ENCODE assay signal across 13 cellular contexts in the genomic region with DNA sequence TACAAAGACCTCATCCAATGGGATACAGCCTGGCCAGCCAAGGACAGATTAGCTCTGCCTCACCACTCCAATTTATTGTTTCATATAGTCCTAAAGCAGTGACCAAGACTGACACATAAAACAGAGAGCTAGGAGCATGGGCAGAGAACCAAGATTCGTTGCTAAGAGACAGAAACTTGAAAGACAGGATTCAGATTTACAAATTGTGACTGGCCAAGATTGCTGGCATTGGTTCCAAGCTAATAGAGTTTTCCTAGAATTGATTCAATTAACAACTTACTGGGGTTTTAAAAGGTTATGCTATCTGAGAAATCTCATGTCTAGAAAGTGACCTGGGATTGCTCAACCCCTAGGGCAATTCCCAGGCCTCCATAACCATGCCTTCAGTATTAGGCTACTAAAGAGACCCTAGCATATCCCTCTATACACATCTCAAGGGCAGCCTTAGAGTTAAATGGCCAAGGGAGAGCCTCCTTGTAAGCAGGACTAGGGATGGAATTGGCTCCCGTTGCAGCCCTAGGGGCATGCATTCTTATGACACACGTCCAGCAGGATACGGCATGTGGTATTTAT.
DNase-seq lines count a peak whose midpoint lies in the region; ATAC-seq, FAIRE-seq and TF ChIP-seq lines count a peak whose summit lies in the region.
"Had no signal": no experiment of that assay in that cellular context is flagged by ENCODE, and none has a peak within 500 bp of the region (broad histone marks: within the 10 kb centered on the region; RNA-seq: fewer than 3 reads in every experiment).

No MANE protein-coding gene starts in this region.

- no peak for TF ChIP-seq RAD21 in HepG2 (CRISPR knock-in tag; IDR thresholded peaks at IDR 0.05)

- no peak overlapping the region for H2BK12ac ChIP-seq in neuronal stem cell (ENCODE audit: low read length)

- H3K27me3 ChIP-seq in BE2C: no peaks in the 10 kb centered on the region
- H3K27me3 ChIP-seq in HepG2 (ENCODE audit: control insufficient read depth in 1 of 2, insufficient read depth in 2 of 2, low read length in 2 of 2): no peaks in the 10 kb centered on the region; a peak in 1 of 5 replicates
- no peaks in the 10 kb centered on the region for H3K27me3 ChIP-seq in neuronal stem cell (ENCODE audit: control insufficient read depth in 3 of 3, insufficient read depth in 3 of 3, low read depth in 1 of 3, low read length in 3 of 3)
- H3K27me3 ChIP-seq: BLaER1 had no signal

- H3K4me3 ChIP-seq in BE2C (ENCODE audit: low read depth, low read length) (no peak overlapping the region), HepG2 (replicated peaks in 1 of 3; ENCODE audit: insufficient read depth in 1 of 3, low read depth in 2 of 3, low read length in 3 of 3) (no peak overlapping the region), neuronal stem cell (ENCODE audit: low read length in 2 of 2) (no peak overlapping the region)
- H3K4me3 ChIP-seq: BLaER1 had no signal

- no peak for TF ChIP-seq POLR2A in HepG2 (IDR thresholded peaks at IDR 0.05; ENCODE audit: insufficient read depth in 1 of 2, low read depth in 2 of 2, low read length in 2 of 2)

- CTCF ChIA-PET in HepG2 (lab: Yijun Ruan, JAX; ENCODE audit: low intra/inter-chr PET ratio, low total read pairs): no interaction called here

- no peak for ATAC-seq in HepG2

- H3K23ac ChIP-seq in neuronal stem cell (ENCODE audit: low read depth, low read length, poor library complexity): no peak overlapping the region

- no peaks in the 10 kb centered on the region for H3K79me1 ChIP-seq in neuronal stem cell (ENCODE audit: low read depth, low read length)

- H3K36me3 ChIP-seq in BE2C (no peaks in the 10 kb centered on the region), HepG2 (replicated peaks in 1 of 2; ENCODE audit: control insufficient read depth in 1 of 2, insufficient read depth in 2 of 2, low read length in 2 of 2) (no peaks in the 10 kb centered on the region), neuronal stem cell (replicated peaks in 1 of 2; ENCODE audit: control insufficient read depth in 2 of 2, insufficient read depth in 2 of 2, low read length in 2 of 2) (no peaks in the 10 kb centered on the region)
- H3K36me3 ChIP-seq: BLaER1 had no signal

- H3K4me2 ChIP-seq in HepG2 (ENCODE audit: low read depth, low read length): no peak overlapping the region
- H3K4me2 ChIP-seq in neuronal stem cell (ENCODE audit: insufficient read depth, low read length, poor library complexity, severe bottlenecking): no peak overlapping the region
- H3K4me2 ChIP-seq: BLaER1 had no signal

- no peak overlapping the region for H2AK5ac ChIP-seq in neuronal stem cell (ENCODE audit: low read depth, low read length)

- H3K18ac ChIP-seq in neuronal stem cell (ENCODE audit: low read length): no peak overlapping the region

- peaks cover 28% of the 10 kb centered on the region for H3K4me1 ChIP-seq in BE2C
- H3K4me1 ChIP-seq in HepG2 (ENCODE audit: insufficient read depth, low read length): no peaks in the 10 kb centered on the region
- H3K4me1 ChIP-seq in neuronal stem cell (ENCODE audit: control insufficient read depth in 2 of 2, insufficient read depth in 1 of 2, low read depth in 1 of 2, low read length in 2 of 2): peaks cover 0 to 6% of the 10 kb centered on the region in 2 donors
- H3K4me1 ChIP-seq: BLaER1 had no signal

- DNase-seq in BE2C (peak; percentile 79), M059J (ENCODE audit: low read depth) (peak; percentile 15), T47D (ENCODE audit: low read depth in 1 of 2, low spot score in 1 of 2) (peak; percentile 10 to 93), midbrain (lab: John Stamatoyannopoulos, UW) (peak; percentile 8), HepG2 (ENCODE audit: low spot score) (no peak), SW480 (ENCODE audit: low spot score) (no peak), neuronal stem cell (ENCODE audit: low spot score) (no peak), SHP77 (lab: John Stamatoyannopoulos, UW) (no peak)
- DNase-seq: amniotic stem cell, NCI-H2029 treated with DMSO at 0.1 percent for 48 hours, occipital lobe, SW 1271 had no signal

- no peak overlapping the region for H4K91ac ChIP-seq in neuronal stem cell (ENCODE audit: low read depth, low read length, poor library complexity)

- H3K27ac ChIP-seq in HepG2 (ENCODE audit: extremely low read length, insufficient read depth, low read length) (no peak overlapping the region), neuronal stem cell (replicated peaks; ENCODE audit: low read length) (no peak overlapping the region)
- H3K27ac ChIP-seq: BLaER1 had no signal

- no peak overlapping the region for H2BK120ac ChIP-seq in neuronal stem cell (ENCODE audit: low read depth, low read length)

- H3K14ac ChIP-seq in neuronal stem cell (ENCODE audit: low read length): no peak overlapping the region

- no peak overlapping the region for H2BK15ac ChIP-seq in neuronal stem cell (ENCODE audit: low read length)

- no peak overlapping the region for H4K8ac ChIP-seq in neuronal stem cell (ENCODE audit: low read depth, low read length)

- H2AFZ ChIP-seq in HepG2 (ENCODE audit: low read length) (no peak overlapping the region), neuronal stem cell (ENCODE audit: low read length) (no peak overlapping the region)

- H3K4ac ChIP-seq in neuronal stem cell (ENCODE audit: low read length): no peak overlapping the region

- in situ Hi-C loops in T47D (cut with HindIII; ENCODE audit: low pct_unique_long_range_greater_than_20kb, low sequenced_read_pairs): no loop called here
- in situ Hi-C loops in HepG2 (cut with HindIII; ENCODE audit: extremely low pct_ligation_motif_present, low pct_unique_long_range_greater_than_20kb): no loop called here

- POLR2A ChIA-PET in HepG2 (lab: Yijun Ruan, JAX): no interaction called here

- no peaks in the 10 kb centered on the region for H3K79me2 ChIP-seq in HepG2 (ENCODE audit: insufficient read depth, low read length)

- no peak for FAIRE-seq in HepG2 (lab: Jason Lieb, UNC)

- TF ChIP-seq EP300 in HepG2 (IDR thresholded peaks at IDR 0.05; ENCODE audit: low read depth in 2 of 2, low read length in 2 of 2): no peak
- TF ChIP-seq EP300 in HepG2 (CRISPR knock-in tag; IDR thresholded peaks at IDR 0.05; ENCODE audit: borderline replicate concordance): no peak

- H3K9me3 ChIP-seq in BE2C: no peaks in the 10 kb centered on the region
- H3K9me3 ChIP-seq in HepG2 (ENCODE audit: low read length): no peaks in the 10 kb centered on the region
- no peaks in the 10 kb centered on the region for H3K9me3 ChIP-seq in neuronal stem cell (replicated peaks in 1 of 2; ENCODE audit: control insufficient read depth in 2 of 2, insufficient read depth in 1 of 2, low read depth in 1 of 2, low read length in 2 of 2)
- H3K9me3 ChIP-seq: BLaER1 had no signal

- TF ChIP-seq CTCF in BE2C (IDR thresholded peaks at IDR 0.05; ENCODE audit: low read depth, low read length) (no peak), HepG2 (CRISPR knock-in tag; IDR thresholded peaks at IDR 0.05) (no peak)

- no peaks in the 10 kb centered on the region for H4K20me1 ChIP-seq in HepG2 (ENCODE audit: insufficient read depth, low read length)
- H4K20me1 ChIP-seq: BLaER1 had no signal

- 30% methylated on average over 4 of the region's 4 CpGs for WGBS in HepG2 (ENCODE audit: low lambda C conversion rate)
- WGBS in neuronal stem cell (ENCODE audit: extremely low coverage in 2 of 2, insufficient read length in 2 of 2, insufficient replicate concordance in 1 of 2), 2 donors: no CpG with 5 or more reads among the region's 4 CpGs

- no peak overlapping the region for H2BK5ac ChIP-seq in neuronal stem cell (ENCODE audit: low read length)

- intact Hi-C loops in HepG2 (cut with micrococcal nuclease; ENCODE audit: unreplicated experiment): no loop called here

- no peak overlapping the region for H3K9ac ChIP-seq in HepG2 (ENCODE audit: insufficient read depth, low read depth, low read length)
- no peak overlapping the region for H3K9ac ChIP-seq in neuronal stem cell (ENCODE audit: low read depth, low read length, poor library complexity)
- H3K9ac ChIP-seq: BLaER1 had no signal

- no TSS peak for BruUV-seq in HepG2 (replicated peaks; lab: Mats Ljungman, UMichigan)

TF ChIP-seq in HepG2, 621 proteins besides CTCF, POLR2A, EP300 and RAD21 (continues in another document):
- TF ChIP-seq, protein P1, sequence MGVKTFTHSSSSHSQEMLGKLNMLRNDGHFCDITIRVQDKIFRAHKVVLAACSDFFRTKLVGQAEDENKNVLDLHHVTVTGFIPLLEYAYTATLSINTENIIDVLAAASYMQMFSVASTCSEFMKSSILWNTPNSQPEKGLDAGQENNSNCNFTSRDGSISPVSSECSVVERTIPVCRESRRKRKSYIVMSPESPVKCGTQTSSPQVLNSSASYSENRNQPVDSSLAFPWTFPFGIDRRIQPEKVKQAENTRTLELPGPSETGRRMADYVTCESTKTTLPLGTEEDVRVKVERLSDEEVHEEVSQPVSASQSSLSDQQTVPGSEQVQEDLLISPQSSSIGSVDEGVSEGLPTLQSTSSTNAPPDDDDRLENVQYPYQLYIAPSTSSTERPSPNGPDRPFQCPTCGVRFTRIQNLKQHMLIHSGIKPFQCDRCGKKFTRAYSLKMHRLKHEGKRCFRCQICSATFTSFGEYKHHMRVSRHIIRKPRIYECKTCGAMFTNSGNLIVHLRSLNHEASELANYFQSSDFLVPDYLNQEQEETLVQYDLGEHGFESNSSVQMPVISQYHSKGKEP (CRISPR knock-in tag; IDR thresholded peaks at IDR 0.05): no peak
- TF ChIP-seq AGO2 (optimal IDR thresholded peaks at IDR 0.05; ENCODE audit: low read depth, low read length): no peak
- no peak for TF ChIP-seq RXRA (CRISPR knock-in tag; IDR thresholded peaks at IDR 0.05)
- TF ChIP-seq, protein P2, sequence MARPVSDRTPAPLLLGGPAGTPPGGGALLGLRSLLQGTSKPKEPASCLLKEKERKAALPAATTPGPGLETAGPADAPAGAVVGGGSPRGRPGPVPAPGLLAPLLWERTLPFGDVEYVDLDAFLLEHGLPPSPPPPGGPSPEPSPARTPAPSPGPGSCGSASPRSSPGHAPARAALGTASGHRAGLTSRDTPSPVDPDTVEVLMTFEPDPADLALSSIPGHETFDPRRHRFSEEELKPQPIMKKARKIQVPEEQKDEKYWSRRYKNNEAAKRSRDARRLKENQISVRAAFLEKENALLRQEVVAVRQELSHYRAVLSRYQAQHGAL (CRISPR knock-in tag; IDR thresholded peaks at IDR 0.05; ENCODE audit: not compliant biosample characterization): no peak

Comparison
In these comparisons a context has a peak if more than half of its experiments do, and no peak if none do; other contexts are left out.
1. DNase-seq: peak in BE2C (single experiment), M059J (single experiment), T47D (2 of 2) and midbrain (single experiment); none in HepG2 (single experiment), SW480 (single experiment), neuronal stem cell (single experiment) and SHP77 (0 of 2).